In genomic region chr2:144516981-144517824, GRCh38 we compare ENCODE assay signal across 8 cellular contexts. TPM values are rescaled to one million over a fixed set of nuclear protein-coding genes. Genes with fewer than 3 reads are reported as not detected.
DNase-seq lines count a peak whose midpoint lies in the region; ATAC-seq lines count a peak whose summit lies in the region.

No MANE protein-coding gene starts in this region.

- DNase-seq in ACHN: peak; percentile 96
- DNase-seq in NCI-H460 (ENCODE audit: extremely low read depth, low read depth): peak; percentile 80
- peak; percentile 35 for DNase-seq in activated gamma-delta T cell (lab: John Stamatoyannopoulos, UW)
- peak; percentile 63 for DNase-seq in globus pallidus (ENCODE audit: low spot score)
- DNase-seq in non-pigmented ciliary epithelial cell (ENCODE audit: low read depth): peak; percentile 92
- DNase-seq in LoVo (ENCODE audit: low spot score): no peak

- in situ Hi-C loops in ACHN (cut with HindIII; ENCODE audit: low pct_ligation_motif_present, low pct_unique_long_range_greater_than_20kb, low sequenced_read_pairs): no loop called here

- ATAC-seq in GM18502 (IDR thresholded peaks at IDR 0.05; ENCODE audit: poor library complexity, unreplicated experiment) (peak; percentile 62), HG02884 (IDR thresholded peaks at IDR 0.05; ENCODE audit: unreplicated experiment) (peak; percentile 52)

RNA-seq across cellular contexts. Expression of gene ZEB2, which starts 2.7 kb away (rescaled TPM):
- total RNA-seq in NCI-H460 (2014; rRNA removed; shearing (Covaris generic)): 37.8 and 50.0 TPM in 2 replicates
- polyA plus RNA-seq in NCI-H460 (2014; cell fraction: nucleus; rRNA removed): 6.7 and 13.4 TPM in 2 replicates
